Comparison of ENCODE assay signal across 7 cellular contexts in the genomic region with DNA sequence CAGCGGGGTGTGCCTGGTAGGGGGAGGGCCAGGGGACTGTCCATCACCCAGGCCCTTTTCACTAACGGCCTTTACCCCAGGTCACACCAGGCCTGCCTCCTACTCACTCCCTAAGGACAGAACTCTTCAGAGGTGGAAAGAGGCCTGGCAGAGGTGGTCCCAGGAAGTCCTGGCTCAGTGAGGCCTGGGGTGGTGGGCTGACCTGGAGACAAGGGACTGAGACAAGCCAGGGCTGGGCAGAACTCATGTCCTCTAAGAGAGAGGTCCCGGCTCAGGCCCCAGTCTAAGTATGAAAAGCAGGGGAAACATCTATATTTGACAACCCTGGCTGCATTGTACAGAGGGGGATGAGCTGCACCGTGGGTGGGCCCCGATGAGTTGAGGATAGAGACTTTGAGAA.
"Had no signal": no experiment of that assay in that cellular context is flagged by ENCODE, and none has a peak within 500 bp of the region (broad histone marks: within the 10 kb centered on the region; RNA-seq: fewer than 3 reads in every experiment).

No MANE protein-coding gene starts in this region.

- H3K4me3 Mint-ChIP-seq: HFFc6, IgD-negative memory B cell had no signal

- H3K36me3 ChIP-seq: HAP-1 had no signal

- H3K4me1 Mint-ChIP-seq: IgD-negative memory B cell had no signal

- H3K27me3 Mint-ChIP-seq: IgD-negative memory B cell had no signal

- H3K4me3 ChIP-seq: GM23248, HAP-1 had no signal

- DNase-seq: GM23248, GOT3, H7, HFFc6 had no signal

- H3K9ac ChIP-seq: GM23248 had no signal

- H3K27ac ChIP-seq: GM23248, HL-60 had no signal

- H3K27ac Mint-ChIP-seq: HFFc6, IgD-negative memory B cell had no signal

- H3K9me3 Mint-ChIP-seq: HFFc6, IgD-negative memory B cell had no signal

- H2AFZ ChIP-seq: GM23248 had no signal

- H3K36me3 Mint-ChIP-seq: IgD-negative memory B cell had no signal

- H3K9me3 ChIP-seq: HAP-1 had no signal
